Comparison of ENCODE assay signal across 5 cellular contexts in the genomic region with DNA sequence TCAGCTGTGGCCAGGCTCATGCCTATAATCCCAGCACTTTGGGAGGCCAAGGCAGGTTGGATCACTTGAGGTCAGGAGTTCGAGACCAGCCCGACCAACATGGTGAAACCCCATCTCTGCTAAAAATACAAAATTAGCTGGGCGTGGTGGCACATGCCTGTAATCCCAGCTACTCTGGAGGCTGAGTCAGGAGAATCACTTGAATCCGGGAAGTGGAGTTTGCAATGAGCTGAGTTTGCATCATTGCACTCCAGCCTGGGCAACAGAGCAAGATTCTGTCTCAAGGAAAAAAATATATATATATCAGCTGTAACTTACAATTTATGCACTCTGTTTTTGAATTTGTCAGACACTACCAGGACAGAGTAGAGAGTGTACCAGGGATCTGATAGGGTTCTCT. TPM values are rescaled to one million over a fixed set of nuclear protein-coding genes. Genes with fewer than 3 reads are reported as not detected.
"Had no signal": no experiment of that assay in that cellular context is flagged by ENCODE, and none has a peak within 500 bp of the region (broad histone marks: within the 10 kb centered on the region; RNA-seq: fewer than 3 reads in every experiment).

No MANE protein-coding gene starts in this region.

RNA-seq across cellular contexts. Expression of a gene that starts 5.8 kb away (rescaled TPM):
- total RNA-seq: activated CD8-positive, alpha-beta T cell treated with anti-CD3 and anti-CD28 coated beads for 36 hours; activated T-cell treated with anti-CD3 and anti-CD28 coated beads, Interleukin-2, amount 50 U/mL, for 4 hours; activated T-helper 17 cell treated with anti-CD3 and anti-CD28 coated beads, Interleukin-2, amount 50 U/mL, for 72 hours; T-helper 17 cell had no signal
- polyA plus RNA-seq: fibroblast of lung had no signal
